Comparison of ENCODE assay signal across 10 cellular contexts in the genomic region with DNA sequence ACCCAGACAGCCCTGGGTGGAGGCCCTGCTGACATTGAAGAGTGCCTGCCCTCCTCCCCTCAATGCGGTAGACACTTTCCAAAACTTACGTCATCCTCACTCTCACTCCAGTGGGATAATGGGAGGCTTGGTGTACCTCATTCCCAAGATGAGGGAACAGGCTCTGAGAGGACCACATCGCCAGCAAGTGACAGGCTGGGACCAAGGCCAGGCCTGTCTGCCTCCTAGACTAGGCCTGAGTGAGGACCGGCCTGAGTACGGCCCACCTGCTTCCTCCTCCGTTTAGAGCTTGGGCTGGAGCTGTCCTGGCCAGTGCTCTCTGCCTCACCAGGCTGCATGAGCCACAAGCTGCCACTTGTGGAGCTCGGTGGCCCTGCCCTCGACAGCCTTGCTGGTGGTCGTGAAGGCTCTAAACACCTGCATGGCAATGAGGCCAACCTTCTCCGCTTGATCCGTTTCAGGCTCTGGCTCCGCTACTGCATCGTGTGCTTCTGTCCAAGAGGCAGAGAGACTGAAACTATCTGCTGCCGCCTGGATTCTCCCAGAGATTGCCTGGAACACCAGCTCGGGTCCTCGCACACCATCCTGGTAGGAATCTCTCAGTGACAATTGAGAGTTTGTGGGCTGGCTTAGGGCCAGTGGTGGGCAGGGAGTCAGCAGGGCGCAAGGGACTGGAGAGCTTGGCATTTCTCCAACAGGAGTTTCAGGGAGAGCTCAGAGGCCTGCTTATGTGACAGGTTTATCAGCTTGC. TPM values are rescaled to one million over a fixed set of nuclear protein-coding genes. Genes with fewer than 3 reads are reported as not detected.
DNase-seq lines count a peak whose midpoint lies in the region; ATAC-seq, FAIRE-seq and TF ChIP-seq lines count a peak whose summit lies in the region.
"Had no signal": no experiment of that assay in that cellular context is flagged by ENCODE, and none has a peak within 500 bp of the region (broad histone marks: within the 10 kb centered on the region; RNA-seq: fewer than 3 reads in every experiment).

No MANE protein-coding gene starts in this region.

- H3K27ac ChIP-seq in OCI-LY7 (ENCODE audit: low read depth, low read length, poor library complexity, severe bottlenecking) = no peak overlapping the region
- H3K27ac ChIP-seq: BLaER1 had no signal

- no peak for DNase-seq in activated CD4-positive, alpha-beta T cell treated with anti-CD3 and anti-CD28 coated beads, Interleukin-2, amount 10 ng/mL, durations not matched to agents 7 days and 5 days
- no peak for DNase-seq in activated CD4-positive, alpha-beta T cell treated with anti-CD3 and anti-CD28 coated beads, Interleukin-2, amount 10 ng/mL, durations not matched to agents 24 days and 14 days
- no peak for DNase-seq in activated naive CD8-positive, alpha-beta T cell treated with anti-CD3 and anti-CD28 coated beads, Interleukin-2, amount 50 U/mL, for 24 hours
- DNase-seq in kidney tubule cell (ENCODE audit: low spot score) (peak; percentile 66), urothelium cell line (ENCODE audit: low spot score) (no peak), putamen (ENCODE audit: low spot score) (no peak), OCI-LY7 (ENCODE audit: low spot score) (no peak)
- DNase-seq: stimulated activated CD4-positive, alpha-beta T cell treated with anti-CD3 and anti-CD28 coated beads, Interleukin-2, amount 100 ng/mL, for 24 hours had no signal

- no peaks in the 10 kb centered on the region for H3K9me3 Mint-ChIP-seq in activated CD4-positive, alpha-beta T cell treated with anti-CD3 and anti-CD28 coated beads, Interleukin-2, amount 10 ng/mL, durations not matched to agents 7 days and 5 days
- H3K9me3 Mint-ChIP-seq in activated CD4-positive, alpha-beta T cell treated with anti-CD3 and anti-CD28 coated beads, Interleukin-2, amount 10 ng/mL, durations not matched to agents 24 days and 14 days = no peaks in the 10 kb centered on the region
- no peaks in the 10 kb centered on the region for H3K9me3 Mint-ChIP-seq in activated naive CD8-positive, alpha-beta T cell treated with anti-CD3 and anti-CD28 coated beads, Interleukin-2, amount 50 U/mL, for 24 hours

- no peaks in the 10 kb centered on the region for H3K27me3 Mint-ChIP-seq in activated CD4-positive, alpha-beta T cell treated with anti-CD3 and anti-CD28 coated beads, Interleukin-2, amount 10 ng/mL, durations not matched to agents 7 days and 5 days
- no peaks in the 10 kb centered on the region for H3K27me3 Mint-ChIP-seq in activated CD4-positive, alpha-beta T cell treated with anti-CD3 and anti-CD28 coated beads, Interleukin-2, amount 10 ng/mL, durations not matched to agents 24 days and 14 days
- H3K27me3 Mint-ChIP-seq in activated naive CD8-positive, alpha-beta T cell treated with anti-CD3 and anti-CD28 coated beads, Interleukin-2, amount 50 U/mL, for 24 hours = no peaks in the 10 kb centered on the region

- H3K4me1 Mint-ChIP-seq in activated CD4-positive, alpha-beta T cell treated with anti-CD3 and anti-CD28 coated beads, Interleukin-2, amount 10 ng/mL, durations not matched to agents 7 days and 5 days = peaks cover 6% of the 10 kb centered on the region
- H3K4me1 Mint-ChIP-seq in activated CD4-positive, alpha-beta T cell treated with anti-CD3 and anti-CD28 coated beads, Interleukin-2, amount 10 ng/mL, durations not matched to agents 24 days and 14 days = peaks cover 8% of the 10 kb centered on the region
- H3K4me1 Mint-ChIP-seq in activated naive CD8-positive, alpha-beta T cell treated with anti-CD3 and anti-CD28 coated beads, Interleukin-2, amount 50 U/mL, for 24 hours = no peaks in the 10 kb centered on the region

- H2AFZ ChIP-seq in OCI-LY7 (ENCODE audit: low read length) = no peak overlapping the region

- H3K79me2 ChIP-seq in OCI-LY7 (ENCODE audit: insufficient read depth, low read depth, low read length) = no peaks in the 10 kb centered on the region

- BruUV-seq in OCI-LY7 (replicated peaks; lab: Mats Ljungman, UMichigan) = no TSS peak

- H3K36me3 ChIP-seq in OCI-LY7 (ENCODE audit: insufficient read depth, low read length) = no peaks in the 10 kb centered on the region

- no peak overlapping the region for H3K4me3 Mint-ChIP-seq in activated CD4-positive, alpha-beta T cell treated with anti-CD3 and anti-CD28 coated beads, Interleukin-2, amount 10 ng/mL, durations not matched to agents 7 days and 5 days
- H3K4me3 Mint-ChIP-seq in activated CD4-positive, alpha-beta T cell treated with anti-CD3 and anti-CD28 coated beads, Interleukin-2, amount 10 ng/mL, durations not matched to agents 24 days and 14 days = no peak overlapping the region
- no peak overlapping the region for H3K4me3 Mint-ChIP-seq in activated naive CD8-positive, alpha-beta T cell treated with anti-CD3 and anti-CD28 coated beads, Interleukin-2, amount 50 U/mL, for 24 hours

- ATAC-seq in activated naive CD8-positive, alpha-beta T cell treated with anti-CD3 and anti-CD28 coated beads, Interleukin-2, amount 50 U/mL, for 24 hours = peak; percentile 9
- ATAC-seq in HG03025 (IDR thresholded peaks at IDR 0.05; ENCODE audit: low FRiP score, unreplicated experiment) = no peak

- intact Hi-C loops in activated CD4-positive, alpha-beta T cell treated with anti-CD3 and anti-CD28 coated beads, Interleukin-2, amount 10 ng/mL, durations not matched to agents 24 days and 14 days (cut with micrococcal nuclease) = no loop called here
- intact Hi-C loops in OCI-LY7 (cut with micrococcal nuclease; ENCODE audit: unreplicated experiment) = no loop called here

- no peaks in the 10 kb centered on the region for H3K9me3 ChIP-seq in OCI-LY7 (ENCODE audit: low read length)
- H3K9me3 ChIP-seq: BLaER1 had no signal

- H3K4me1 ChIP-seq in OCI-LY7 (ENCODE audit: insufficient read depth, low read length, poor library complexity, severe bottlenecking) = no peaks in the 10 kb centered on the region

- no peaks in the 10 kb centered on the region for H3K36me3 Mint-ChIP-seq in activated CD4-positive, alpha-beta T cell treated with anti-CD3 and anti-CD28 coated beads, Interleukin-2, amount 10 ng/mL, durations not matched to agents 7 days and 5 days (ENCODE audit: low read depth)
- no peaks in the 10 kb centered on the region for H3K36me3 Mint-ChIP-seq in activated CD4-positive, alpha-beta T cell treated with anti-CD3 and anti-CD28 coated beads, Interleukin-2, amount 10 ng/mL, durations not matched to agents 24 days and 14 days (ENCODE audit: low read depth)
- H3K36me3 Mint-ChIP-seq in activated naive CD8-positive, alpha-beta T cell treated with anti-CD3 and anti-CD28 coated beads, Interleukin-2, amount 50 U/mL, for 24 hours (ENCODE audit: low read depth) = no peaks in the 10 kb centered on the region

- peak; percentile 63 for FAIRE-seq in urothelium cell line (lab: Jason Lieb, UNC)

- TF ChIP-seq CTCF in OCI-LY7 (conservative IDR thresholded peaks at IDR 0.05; ENCODE audit: low read length) = no peak

- H3K27ac Mint-ChIP-seq in activated CD4-positive, alpha-beta T cell treated with anti-CD3 and anti-CD28 coated beads, Interleukin-2, amount 10 ng/mL, durations not matched to agents 7 days and 5 days = peak overlapping the region; percentile 73
- no peak overlapping the region for H3K27ac Mint-ChIP-seq in activated CD4-positive, alpha-beta T cell treated with anti-CD3 and anti-CD28 coated beads, Interleukin-2, amount 10 ng/mL, durations not matched to agents 24 days and 14 days
- H3K27ac Mint-ChIP-seq in activated naive CD8-positive, alpha-beta T cell treated with anti-CD3 and anti-CD28 coated beads, Interleukin-2, amount 50 U/mL, for 24 hours = no peak overlapping the region

- no peaks in the 10 kb centered on the region for H4K20me1 ChIP-seq in OCI-LY7 (ENCODE audit: insufficient read depth, low read length)

- no peak overlapping the region for H3K4me2 ChIP-seq in OCI-LY7 (ENCODE audit: low read length)
- H3K4me2 ChIP-seq: BLaER1 had no signal

- CTCF ChIA-PET in activated CD4-positive, alpha-beta T cell treated with anti-CD3 and anti-CD28 coated beads, Interleukin-2, amount 10 ng/mL, durations not matched to agents 7 days and 5 days (lab: Charles Lee) = interaction anchor here (1.4 kb wide), 1 partner anchor 15 kb away, joined by 3 read pairs; no protein-coding TSS in a partner anchor
- CTCF ChIA-PET in OCI-LY7 (lab: Charles Lee; ENCODE audit: unreplicated experiment) = no interaction called here

- POLR2A ChIA-PET in activated CD4-positive, alpha-beta T cell treated with anti-CD3 and anti-CD28 coated beads, Interleukin-2, amount 10 ng/mL, durations not matched to agents 7 days and 5 days (lab: Charles Lee) = no interaction called here
- POLR2A ChIA-PET in OCI-LY7 (lab: Charles Lee) = no interaction called here

- H3K4me3 ChIP-seq in OCI-LY7 (ENCODE audit: low read depth, low read length, poor library complexity, severe bottlenecking) = no peak overlapping the region
- H3K4me3 ChIP-seq: BLaER1 had no signal

- no peaks in the 10 kb centered on the region for H3K9me2 ChIP-seq in OCI-LY7 (ENCODE audit: insufficient read depth, low read length)

RNA-seq across cellular contexts. Expression of gene LRRC75B, which starts 9.5 kb away (rescaled TPM):
- total RNA-seq in activated CD4-positive, alpha-beta T cell treated with anti-CD3 and anti-CD28 coated beads, Interleukin-2, amount 10 ng/mL, durations not matched to agents 7 days and 5 days = 1 to 10 TPM in 1 of 2 experiments, under 1 TPM in 1; 0.64 to 1.0 TPM
- total RNA-seq in activated CD4-positive, alpha-beta T cell treated with anti-CD3 and anti-CD28 coated beads, Interleukin-2, amount 10 ng/mL, durations not matched to agents 24 days and 14 days = 2.6 and 3.2 TPM in 2 replicates
- total RNA-seq in OCI-LY7 (2014; rRNA removed; shearing (Covaris generic)) = not detected in 2 replicates
- not detected in 2 replicates for total RNA-seq in OCI-LY7 (2022)

RNA-seq across cellular contexts. Expression of gene GGT1, which starts 19.6 kb away (rescaled TPM):
- total RNA-seq in activated CD4-positive, alpha-beta T cell treated with anti-CD3 and anti-CD28 coated beads, Interleukin-2, amount 10 ng/mL, durations not matched to agents 7 days and 5 days = 10 to 100 TPM; 44.6 to 48.1 TPM
- 49.0 and 52.9 TPM in 2 replicates for total RNA-seq in activated CD4-positive, alpha-beta T cell treated with anti-CD3 and anti-CD28 coated beads, Interleukin-2, amount 10 ng/mL, durations not matched to agents 24 days and 14 days
- 5.8 and 14.0 TPM in 2 replicates for total RNA-seq in OCI-LY7 (2014; rRNA removed; shearing (Covaris generic))
- total RNA-seq in OCI-LY7 (2022) = 4.0 and 5.1 TPM in 2 replicates

RNA-seq across cellular contexts. Expression of gene SNRPD3, which starts 27.6 kb away (rescaled TPM):
- 100 to 1,000 TPM; 120 to 139 TPM for total RNA-seq in activated CD4-positive, alpha-beta T cell treated with anti-CD3 and anti-CD28 coated beads, Interleukin-2, amount 10 ng/mL, durations not matched to agents 7 days and 5 days
- 166 and 175 TPM in 2 replicates for total RNA-seq in activated CD4-positive, alpha-beta T cell treated with anti-CD3 and anti-CD28 coated beads, Interleukin-2, amount 10 ng/mL, durations not matched to agents 24 days and 14 days
- total RNA-seq in OCI-LY7 (2014; rRNA removed; shearing (Covaris generic)) = 264 and 278 TPM in 2 replicates
- total RNA-seq in OCI-LY7 (2022) = 153 and 166 TPM in 2 replicates

RNA-seq across cellular contexts. Expression of gene GUCD1, which starts 28.5 kb away (rescaled TPM):
- 100 to 1,000 TPM; 123 to 137 TPM for total RNA-seq in activated CD4-positive, alpha-beta T cell treated with anti-CD3 and anti-CD28 coated beads, Interleukin-2, amount 10 ng/mL, durations not matched to agents 7 days and 5 days
- 118 and 129 TPM in 2 replicates for total RNA-seq in activated CD4-positive, alpha-beta T cell treated with anti-CD3 and anti-CD28 coated beads, Interleukin-2, amount 10 ng/mL, durations not matched to agents 24 days and 14 days
- total RNA-seq in OCI-LY7 (2014; rRNA removed; shearing (Covaris generic)) = 80.4 and 144 TPM in 2 replicates
- 114 and 129 TPM in 2 replicates for total RNA-seq in OCI-LY7 (2022)
